8 cellular contexts compared by ENCODE assay signal in the genomic region with DNA sequence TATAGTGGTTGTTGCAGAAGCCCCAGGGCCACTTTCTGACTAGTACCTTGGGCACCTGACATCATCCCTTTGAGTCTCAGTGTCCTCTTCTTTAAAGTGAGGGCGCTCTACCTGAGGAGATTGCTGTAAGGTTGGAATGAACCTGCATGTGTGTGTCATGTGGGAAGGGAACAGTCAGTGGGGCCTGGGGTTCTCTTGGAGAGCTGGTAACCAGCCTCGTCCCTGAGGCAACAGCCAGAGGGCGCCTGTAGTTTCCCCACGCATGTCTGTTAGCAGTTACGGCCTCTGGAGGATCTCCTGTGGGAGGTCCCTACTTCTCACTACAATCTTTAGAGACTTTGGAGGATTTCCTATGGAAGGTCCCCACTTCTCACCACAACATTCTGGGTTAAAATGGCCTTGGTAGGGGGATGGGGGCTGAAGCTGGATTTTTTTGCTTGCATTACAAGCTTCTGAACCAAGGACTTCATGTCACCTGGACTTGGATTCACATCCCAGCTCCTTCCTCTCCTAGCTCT. TPM values are rescaled to one million over a fixed set of nuclear protein-coding genes. Genes with fewer than 3 reads are reported as not detected.
DNase-seq lines count a peak whose midpoint lies in the region; ATAC-seq and TF ChIP-seq lines count a peak whose summit lies in the region.
"Not testable (repeated sequence)": the region's sequence is repeated elsewhere in the genome, so short reads cannot be mapped to it uniquely, and the experiment has no call there.

No MANE protein-coding gene starts in this region.

- H3K36me3 ChIP-seq in HCT116 (ENCODE audit: control insufficient read depth in 1 of 2, insufficient read depth in 2 of 2, low read length in 2 of 2); MM.1S (replicated peaks; ENCODE audit: insufficient read depth, low read length); thoracic aorta: not testable (repeated sequence)

- POLR2A ChIA-PET in HCT116 (lab: Charles Lee): interaction anchor here (1.7 kb wide), 2 partner anchors 14 to 16 kb away, joined by 4 to 5 read pairs; no protein-coding TSS in a partner anchor

- H3K9me2 ChIP-seq in HCT116 (ENCODE audit: insufficient read depth); MM.1S (replicated peaks; ENCODE audit: insufficient read depth, low read length): not testable (repeated sequence)

- not testable (repeated sequence) for H3F3A ChIP-seq in MM.1S (ENCODE audit: insufficient read depth, low read length)

- H3K79me2 ChIP-seq in HCT116 (ENCODE audit: insufficient read depth, low read length) (peaks cover 34% of the 10 kb centered on the region), MM.1S (ENCODE audit: low read length) (peaks cover 28% of the 10 kb centered on the region)

- intact Hi-C loops in HCT116 (cut with micrococcal nuclease): not testable (repeated sequence)
- intact Hi-C loops in Right ventricle myocardium inferior (cut with DNase I): loop anchor here (5.0 kb wide), 1 partner anchor 236 kb away; the partner anchor contains the start of gene ZNF2

- H3K9me3 Mint-ChIP-seq in nephron: not testable (repeated sequence)

- peak; percentile 75 for ATAC-seq in HCT116
- ATAC-seq in Right ventricle myocardium inferior: peak; percentile 59
- ATAC-seq in thoracic aorta (ENCODE audit: insufficient number of reproducible peaks, low FRiP score, low read depth): peak; percentile 6

- H3K4me1 Mint-ChIP-seq in nephron: peaks cover 22% of the 10 kb centered on the region

- H3K27me3 ChIP-seq in HCT116 (ENCODE audit: insufficient read depth, low read length); MM.1S (replicated peaks; ENCODE audit: insufficient read depth, low read length); thoracic aorta (replicated peaks; ENCODE audit: insufficient read depth): not testable (repeated sequence)

- TF ChIP-seq POLR2A in HCT116 (IDR thresholded peaks at IDR 0.05; ENCODE audit: borderline replicate concordance, extremely low read depth, insufficient read depth, insufficient read length): not testable (repeated sequence)

- peak overlapping the region; percentile 97 to 99 (median 97) for H3K4me3 Mint-ChIP-seq in nephron

- peak overlapping the region; percentile 84 to 94 (median 91) for H3K27ac Mint-ChIP-seq in nephron

- not testable (repeated sequence) for H3K36me3 Mint-ChIP-seq in nephron (ENCODE audit: low read depth)

- H3K9me3 ChIP-seq in HCT116 (ENCODE audit: control insufficient read depth in 1 of 2, insufficient read depth in 1 of 2, low read depth in 1 of 2, low read length in 2 of 2); MM.1S (replicated peaks; ENCODE audit: insufficient read depth, low read length); thoracic aorta: not testable (repeated sequence)

- RAD21 ChIA-PET in HCT116 (lab: Charles Lee; ENCODE audit: low non-redundant PET in 1 of 2, low total read pairs in 2 of 2, uncharacterized antibody in 2 of 2, unreplicated experiment in 2 of 2): interaction anchor here in 1 of 2 experiments (1.3 kb wide), 1 partner anchor 172 kb away, joined by 3 read pairs; no protein-coding TSS in a partner anchor

- BruUV-seq in HCT116 (replicated peaks; lab: Mats Ljungman, UMichigan): not testable (repeated sequence)

- TF ChIP-seq RAD21 in HCT116 (IDR thresholded peaks at IDR 0.05; ENCODE audit: low read depth): peak; percentile 17; the same call in 1 of the 2 replicates

- DNase-seq in G401 (ENCODE audit: low spot score) (peak; percentile 43), MM.1S (peak; percentile 48), SW480 (ENCODE audit: low spot score) (peak; percentile 42), anterior cingulate cortex (lab: John Stamatoyannopoulos, UW) (peak in 44 of 58 donors; percentile 7 to 58 (median 29))
- DNase-seq in HCT116 (ENCODE audit: low read depth, low spot score); Right ventricle myocardium inferior (ENCODE audit: missing footprints); thoracic aorta (ENCODE audit: low spot score): not testable (repeated sequence)

- H3K27ac ChIP-seq in HCT116 (ENCODE audit: low read depth, low read length): peak overlapping the region; percentile 75
- H3K27ac ChIP-seq in MM.1S (ENCODE audit: low read length): peak overlapping the region; percentile 64; the same call in 1 of the 2 replicates
- H3K27ac ChIP-seq in thoracic aorta: peak overlapping the region; percentile 63 to 79

- CTCF ChIA-PET in HCT116 (lab: Charles Lee): interaction anchor here (0.8 to 4.3 kb wide), 4 partner anchors 10 to 172 kb away, joined by 3 to 29 read pairs (median 8); no protein-coding TSS in a partner anchor

- H3K9ac ChIP-seq in HCT116 (ENCODE audit: low read length) (peak overlapping the region; percentile 96), MM.1S (ENCODE audit: low read length) (peak overlapping the region; percentile 87)

- H3K4me3 ChIP-seq in HCT116 (replicated peaks in 1 of 2; ENCODE audit: low read depth in 1 of 2, low read length in 2 of 2): peak overlapping the region; percentile 97 to 100
- H3K4me3 ChIP-seq in MM.1S (ENCODE audit: low read length): peak overlapping the region; percentile 88
- H3K4me3 ChIP-seq in thoracic aorta: peak overlapping the region; percentile 85

- TF ChIP-seq CTCF in HCT116 (IDR thresholded peaks at IDR 0.05 in 2 of 3, conservative IDR thresholded peaks at IDR 0.05 in 1 of 3; ENCODE audit: borderline replicate concordance in 1 of 3, insufficient read depth in 1 of 3, low read depth in 2 of 3, low read length in 2 of 3): peak; percentile 43 to 53 (median 46); a peak in 5 of 6 replicates
- peak; percentile 45 for TF ChIP-seq CTCF in MM.1S (IDR thresholded peaks at IDR 0.05; ENCODE audit: low read length)
- TF ChIP-seq CTCF in nephron (IDR thresholded peaks at IDR 0.05; ENCODE audit: unreplicated experiment in 3 of 3): peak; percentile 13 to 34 (median 30)
- peak; percentile 10 for TF ChIP-seq CTCF in thoracic aorta (IDR thresholded peaks at IDR 0.05)

- not testable (repeated sequence) for H4K20me1 ChIP-seq in HCT116 (ENCODE audit: insufficient read depth); MM.1S (ENCODE audit: insufficient read depth, low read length)

- not testable (repeated sequence) for H2AFZ ChIP-seq in HCT116 (ENCODE audit: low read depth, low read length, poor library complexity, severe bottlenecking)
- H2AFZ ChIP-seq in MM.1S (ENCODE audit: low read length): peak overlapping the region; percentile 97

- in situ Hi-C loops in G401 (cut with HindIII; ENCODE audit: low sequenced_read_pairs): not testable (repeated sequence)

- H3K27me3 Mint-ChIP-seq in nephron (ENCODE audit: low read depth): not testable (repeated sequence)

- peaks cover 8 to 12% of the 10 kb centered on the region in 2 experiments for H3K4me1 ChIP-seq in HCT116 (ENCODE audit: control insufficient read depth in 1 of 2, insufficient read depth in 2 of 2, low read length in 2 of 2)
- peaks cover 11% of the 10 kb centered on the region; the same call in 1 of the 2 replicates for H3K4me1 ChIP-seq in MM.1S (ENCODE audit: low read length)
- H3K4me1 ChIP-seq in thoracic aorta (ENCODE audit: control insufficient read depth in 1 of 2, low read depth in 2 of 2): peaks cover 4 to 19% of the 10 kb centered on the region in 2 donors

- H3K4me2 ChIP-seq in HCT116 (ENCODE audit: low read length) (peak overlapping the region; percentile 93), MM.1S (ENCODE audit: low read depth, low read length) (peak overlapping the region; percentile 88)

RNA-seq across cellular contexts. Expression of gene FAHD2A, which starts 0.8 kb away (rescaled TPM):
- total RNA-seq in G401 (2014; rRNA removed; shearing (Covaris generic)): 50.9 and 65.5 TPM in 2 replicates
- total RNA-seq in HCT116 (2021; ENCODE audit: unreplicated experiment) (25.4 TPM), Right ventricle myocardium inferior (41.6 TPM), thoracic aorta (10 to 100 TPM; 11.7 to 23.6 TPM)
- polyA plus RNA-seq in HCT116 (2012): 31.9 and 32.0 TPM in 2 replicates

Comparison
In these comparisons a context has a peak if more than half of its experiments do, and no peak if none do; other contexts are left out.
1. ATAC-seq: peak in every context shown above with its lines; median percentile 75 in HCT116; 59 in Right ventricle myocardium inferior; 6 in thoracic aorta.